ENCODE assay signal across 1 cellular context in the genomic region with DNA sequence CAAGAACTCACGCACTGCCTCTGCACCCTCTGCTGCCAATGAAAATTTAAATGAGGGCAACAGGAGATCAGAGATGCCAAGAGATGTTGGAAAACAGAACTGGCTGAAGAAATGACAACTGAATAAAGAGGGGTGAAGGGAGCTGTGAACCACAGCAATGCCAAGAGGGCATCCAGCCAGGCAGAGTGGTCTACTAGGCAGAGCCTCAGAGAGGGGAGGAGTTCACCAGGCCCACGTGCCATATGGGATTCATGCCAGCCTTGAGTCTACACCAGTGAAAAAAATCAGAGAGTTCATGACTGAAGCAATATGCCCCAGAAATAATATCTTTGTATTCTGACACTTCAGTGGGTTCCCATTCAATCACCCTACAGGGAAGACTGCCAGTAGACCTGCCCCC.
TF ChIP-seq lines count a peak whose summit lies in the region.

No MANE protein-coding gene starts in this region.

TF ChIP-seq in HepG2, 621 proteins besides CTCF, POLR2A, EP300 and RAD21:
- TF ChIP-seq NBN (conservative IDR thresholded peaks at IDR 0.05) (no peak), JDP2 (CRISPR knock-in tag; IDR thresholded peaks at IDR 0.05; ENCODE audit: borderline replicate concordance) (no peak)
- TF ChIP-seq, protein P1, sequence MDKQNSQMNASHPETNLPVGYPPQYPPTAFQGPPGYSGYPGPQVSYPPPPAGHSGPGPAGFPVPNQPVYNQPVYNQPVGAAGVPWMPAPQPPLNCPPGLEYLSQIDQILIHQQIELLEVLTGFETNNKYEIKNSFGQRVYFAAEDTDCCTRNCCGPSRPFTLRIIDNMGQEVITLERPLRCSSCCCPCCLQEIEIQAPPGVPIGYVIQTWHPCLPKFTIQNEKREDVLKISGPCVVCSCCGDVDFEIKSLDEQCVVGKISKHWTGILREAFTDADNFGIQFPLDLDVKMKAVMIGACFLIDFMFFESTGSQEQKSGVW (CRISPR knock-in tag; IDR thresholded peaks at IDR 0.05; ENCODE audit: borderline replicate concordance), result no peak
